ENCODE assay signal across 8 cellular contexts in the genomic region with DNA sequence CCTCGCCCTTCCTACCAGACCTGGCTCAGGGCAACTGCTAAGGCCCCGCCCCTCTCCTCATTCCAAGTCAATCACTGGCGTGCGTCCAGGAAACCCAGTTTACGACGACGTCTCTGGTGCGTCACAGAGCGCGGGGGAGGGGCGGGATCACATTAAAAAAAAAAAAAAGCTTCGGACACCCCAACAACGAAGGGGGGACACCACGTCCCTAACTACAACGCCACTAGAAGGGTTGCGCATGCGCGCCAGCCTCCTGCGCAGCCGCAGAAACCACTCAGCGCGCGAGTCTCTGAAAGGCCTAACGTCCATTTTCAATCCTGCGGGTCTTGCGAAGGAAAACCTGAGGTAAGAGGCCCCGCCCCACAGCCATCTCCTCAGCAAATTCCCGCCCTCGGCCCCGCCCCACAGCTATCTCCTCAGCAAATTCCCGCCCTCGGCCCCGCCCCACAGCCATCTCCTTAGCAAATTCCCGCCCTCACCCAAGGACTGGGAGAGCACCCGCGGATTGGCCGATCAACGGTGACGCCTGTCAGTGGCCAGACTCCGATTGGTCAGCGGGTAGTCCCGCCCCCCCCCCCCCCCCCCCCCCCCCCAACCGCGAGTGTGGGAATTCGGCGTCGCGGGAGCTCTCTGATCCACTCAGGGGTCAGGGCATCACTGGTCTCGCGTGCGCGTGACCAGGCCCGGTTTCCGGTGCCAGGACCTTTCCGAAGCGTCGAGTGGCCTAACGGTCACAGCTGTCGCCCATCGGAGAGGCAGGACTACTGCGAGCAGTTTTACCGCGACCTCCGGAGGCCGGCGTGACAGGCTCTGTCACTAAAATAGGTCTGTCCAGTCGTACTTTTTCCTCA. TPM values are rescaled to one million over a fixed set of nuclear protein-coding genes. Genes with fewer than 3 reads are reported as not detected.
DNase-seq lines count a peak whose midpoint lies in the region; ATAC-seq and TF ChIP-seq lines count a peak whose summit lies in the region.

A gene with protein sequence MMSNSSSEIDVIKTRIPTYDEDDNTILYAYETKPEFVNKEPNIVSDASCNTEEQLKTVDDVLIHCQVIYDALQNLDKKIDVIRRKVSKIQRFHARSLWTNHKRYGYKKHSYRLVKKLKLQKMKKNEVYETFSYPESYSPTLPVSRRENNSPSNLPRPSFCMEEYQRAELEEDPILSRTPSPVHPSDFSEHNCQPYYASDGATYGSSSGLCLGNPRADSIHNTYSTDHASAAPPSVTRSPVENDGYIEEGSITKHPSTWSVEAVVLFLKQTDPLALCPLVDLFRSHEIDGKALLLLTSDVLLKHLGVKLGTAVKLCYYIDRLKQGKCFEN (plus strand): TSS at position 638 of the 851 bp plus-strand sequence. CDS start 6,694 bp downstream, outside the sequence.

- TF ChIP-seq CTCF in lower lobe of right lung (IDR thresholded peaks at IDR 0.05), result no peak

- H3K4me1 ChIP-seq in effector memory CD4-positive, alpha-beta T cell (ENCODE audit: control insufficient read depth, insufficient read depth, low read length, poor library complexity, severe bottlenecking), result no peaks in the 10 kb centered on the region
- H3K4me1 ChIP-seq in lower lobe of right lung, result peaks cover 6% of the 10 kb centered on the region

- H3K27me3 ChIP-seq in effector memory CD4-positive, alpha-beta T cell (replicated peaks; ENCODE audit: control insufficient read depth, insufficient read depth, low read length, poor library complexity, severe bottlenecking), result no peaks in the 10 kb centered on the region
- no peaks in the 10 kb centered on the region for H3K27me3 ChIP-seq in lower lobe of right lung (ENCODE audit: low read depth)

- H3K36me3 ChIP-seq in effector memory CD4-positive, alpha-beta T cell (ENCODE audit: control insufficient read depth, insufficient read depth, low read length), result no peaks in the 10 kb centered on the region
- no peaks in the 10 kb centered on the region for H3K36me3 ChIP-seq in lower lobe of right lung

- no peaks in the 10 kb centered on the region for H3K9me3 ChIP-seq in effector memory CD4-positive, alpha-beta T cell (ENCODE audit: control insufficient read depth, low read length)
- no peaks in the 10 kb centered on the region for H3K9me3 ChIP-seq in lower lobe of right lung

- peak; percentile 47 for DNase-seq in SIG-M5 treated with dmso at 0.1 percent for 504 hours (lab: John Stamatoyannopoulos, UW; ENCODE audit: unreplicated experiment)
- no peak for DNase-seq in SIG-M5 (lab: John Stamatoyannopoulos, UW)
- DNase-seq in NCI-H69 (lab: John Stamatoyannopoulos, UW), result peak; percentile 98
- DNase-seq in activated CD8-positive, alpha-beta memory T cell treated with anti-CD3 and anti-CD28 coated beads for 48 hours (ENCODE audit: low read depth in 2 of 3, low spot score in 2 of 3), result peak; percentile 37 to 55 (median 55)
- peak; percentile 69 to 78 (median 72) for DNase-seq in effector memory CD4-positive, alpha-beta T cell
- peak; percentile 98 for DNase-seq in lower lobe of right lung
- DNase-seq in stimulated activated CD4-positive, alpha-beta T cell treated with anti-CD3 and anti-CD28 coated beads, Interleukin-4, amount 100 ng/mL, for 4 hours, result peak; percentile 84 to 93

- intact Hi-C loops in lower lobe of right lung (cut with DNase I), result no loop called here

- peak; percentile 68 for ATAC-seq in HG03378 (IDR thresholded peaks at IDR 0.05; ENCODE audit: unreplicated experiment)
- peak; percentile 97 to 99 for ATAC-seq in lower lobe of right lung

- H3K4me3 ChIP-seq in effector memory CD4-positive, alpha-beta T cell (ENCODE audit: insufficient read depth, low read depth, low read length, poor library complexity, severe bottlenecking), result peak within 1 kb of the TSS; percentile 57
- H3K4me3 ChIP-seq in lower lobe of right lung, result peak within 1 kb of the TSS; percentile 64

- peak within 1 kb of the TSS; percentile 86 for H3K27ac ChIP-seq in effector memory CD4-positive, alpha-beta T cell (ENCODE audit: insufficient read depth, low read length, poor library complexity, severe bottlenecking)
- peak within 1 kb of the TSS; percentile 90 for H3K27ac ChIP-seq in lower lobe of right lung

RNA-seq across cellular contexts. Expression of the gene that starts here (rescaled TPM):
- total RNA-seq in lower lobe of right lung, result 12.3 TPM
